Comparison of ENCODE assay signal across 1 cellular context in genomic region chrX:9907645-9908387, GRCh38.
TF ChIP-seq lines count a peak whose summit lies in the region.

No MANE protein-coding gene starts in this region.

TF ChIP-seq in K562, 482 proteins besides CTCF, POLR2A, EP300 and RAD21:
- TF ChIP-seq ZBTB40 (IDR thresholded peaks at IDR 0.05) (peak; percentile 82), ZBTB40 (CRISPR knock-in tag; IDR thresholded peaks at IDR 0.05) (peak; percentile 56; the same call in 1 of the 2 replicates), NR4A1 (CRISPR knock-in tag; IDR thresholded peaks at IDR 0.05) (no peak), NR4A1 (tag; IDR thresholded peaks at IDR 0.05) (no peak), SMAD1 (IDR thresholded peaks at IDR 0.05; ENCODE audit: low read depth, low read length, partially characterized antibody) (no peak), ZNF263 (CRISPR knock-in tag; IDR thresholded peaks at IDR 0.05; ENCODE audit: borderline replicate concordance) (no peak), ZNF311 (CRISPR knock-in tag; IDR thresholded peaks at IDR 0.05) (no peak), TCFL5 (CRISPR knock-in tag; conservative IDR thresholded peaks at IDR 0.05) (no peak), ATF4 (CRISPR knock-in tag; IDR thresholded peaks at IDR 0.05) (no peak), RBBP5 (IDR thresholded peaks at IDR 0.05; ENCODE audit: borderline replicate concordance, insufficient read depth, low read length, poor library complexity, severe bottlenecking) (no peak), NFIC (IDR thresholded peaks at IDR 0.05) (0 out of 2 replicates have a peak, but pooled peaks have one; percentile 11), PHB (CRISPR knock-in tag; IDR thresholded peaks at IDR 0.05) (no peak), SETDB1 (IDR thresholded peaks at IDR 0.05; ENCODE audit: low read length) (no peak), THAP7 (CRISPR knock-in tag; IDR thresholded peaks at IDR 0.05) (no peak), MTA2 (IDR thresholded peaks at IDR 0.05; ENCODE audit: low read depth) (no peak), MYBL2 (IDR thresholded peaks at IDR 0.05; ENCODE audit: low read depth) (no peak), MYBL2 (CRISPR knock-in tag; IDR thresholded peaks at IDR 0.05; ENCODE audit: borderline replicate concordance) (no peak), CEBPZ (IDR thresholded peaks at IDR 0.05; ENCODE audit: borderline replicate concordance, low read depth, low read length) (no peak), MITF (IDR thresholded peaks at IDR 0.05) (no peak), CEBPG (CRISPR knock-in tag; IDR thresholded peaks at IDR 0.05) (no peak), CEBPG (tag; conservative IDR thresholded peaks at IDR 0.05 in 1 of 2, IDR thresholded peaks at IDR 0.05 in 1 of 2) (peak in 1 of 2 experiments; percentile 39; a peak in 1 of 4 replicates), ZKSCAN3 (CRISPR knock-in tag; IDR thresholded peaks at IDR 0.05) (no peak), ZFP30 (CRISPR knock-in tag; IDR thresholded peaks at IDR 0.05; ENCODE audit: borderline replicate concordance) (no peak)
